In the genomic region with DNA sequence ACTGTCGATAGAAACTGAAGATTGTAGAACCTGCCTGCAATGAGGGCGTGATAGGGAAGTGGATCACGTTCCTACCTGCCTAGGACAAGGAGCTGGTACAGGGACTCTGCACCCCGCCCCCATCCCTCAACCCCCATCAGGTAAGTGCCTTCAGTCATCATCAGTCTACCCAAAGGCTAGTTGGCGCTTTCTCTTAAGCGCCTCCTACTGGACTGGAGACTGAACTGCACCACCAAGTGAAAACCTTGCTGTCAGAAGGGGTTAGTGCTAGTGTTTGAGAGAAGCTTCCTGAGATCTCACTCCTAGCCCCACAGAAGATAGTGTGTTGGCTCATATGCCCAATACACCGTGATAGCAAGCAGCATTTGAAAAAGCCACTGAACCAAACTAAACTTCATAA, we compare ENCODE assay signal across 11 cellular contexts.
A peak's percentile ranks its signal among the peaks of the same experiment; 100 is the strongest.
DNase-seq lines count a peak whose midpoint lies in the region; ATAC-seq and TF ChIP-seq lines count a peak whose summit lies in the region.
"Had no signal": no experiment of that assay in that cellular context is flagged by ENCODE, and none has a peak within 500 bp of the region (broad histone marks: within the 10 kb centered on the region; RNA-seq: fewer than 3 reads in every experiment).

No MANE protein-coding gene starts in this region.

- H3K4me1 ChIP-seq in cardiac muscle cell (ENCODE audit: low read depth), result no peaks in the 10 kb centered on the region
- no peaks in the 10 kb centered on the region for H3K4me1 ChIP-seq in left ventricle myocardium inferior
- no peaks in the 10 kb centered on the region for H3K4me1 ChIP-seq in upper lobe of right lung
- H3K4me1 ChIP-seq: pancreas had no signal

- H3K4me3 Mint-ChIP-seq in CD4-positive, alpha-beta T cell, result no peak overlapping the region

- ATAC-seq in HG02885 (IDR thresholded peaks at IDR 0.05; ENCODE audit: poor library complexity, unreplicated experiment) (peak; percentile 88), upper lobe of right lung (peak; percentile 55)
- ATAC-seq in CD4-positive, alpha-beta T cell (ENCODE audit: poor library complexity), result no peak
- ATAC-seq: pancreas had no signal

- H3K27ac ChIP-seq in cardiac muscle cell, result no peak overlapping the region
- H3K27ac ChIP-seq in left ventricle myocardium inferior (replicated peaks), result no peak overlapping the region
- H3K27ac ChIP-seq in WERI-Rb-1, result no peak overlapping the region
- H3K27ac ChIP-seq in upper lobe of right lung, result no peak overlapping the region
- H3K27ac ChIP-seq in CD4-positive, alpha-beta T cell (ENCODE audit: low read depth, low read length), result no peak overlapping the region
- H3K27ac ChIP-seq: dorsolateral prefrontal cortex, pancreas had no signal

- peaks cover 9% of the 10 kb centered on the region for H3K9me3 Mint-ChIP-seq in CD4-positive, alpha-beta T cell

- intact Hi-C loops in left ventricle myocardium inferior (cut with micrococcal nuclease) (no loop called here), upper lobe of right lung (cut with DNase I) (no loop called here)
- intact Hi-C loops in CD4-positive, alpha-beta T cell (cut with DNase I, micrococcal nuclease), result no loop called here

- POLR2A ChIA-PET in CD4-positive, alpha-beta T cell (lab: Charles Lee), result no interaction called here

- H3K4me1 Mint-ChIP-seq in CD4-positive, alpha-beta T cell (ENCODE audit: low read depth), result no peaks in the 10 kb centered on the region

- peak; percentile 20 for TF ChIP-seq CTCF in cardiac muscle cell (IDR thresholded peaks at IDR 0.05; ENCODE audit: low read depth, low read length)
- TF ChIP-seq CTCF in left ventricle myocardium inferior (IDR thresholded peaks at IDR 0.05; ENCODE audit: borderline replicate concordance), result no peak
- peak; percentile 57 for TF ChIP-seq CTCF in WERI-Rb-1 (IDR thresholded peaks at IDR 0.05; ENCODE audit: low read depth, low read length)
- TF ChIP-seq CTCF in upper lobe of right lung (IDR thresholded peaks at IDR 0.05), result peak; percentile 29
- no peak for TF ChIP-seq CTCF in CD4-positive, alpha-beta T cell (IDR thresholded peaks at IDR 0.05)

- H3K9me3 ChIP-seq in cardiac muscle cell (ENCODE audit: low read depth) (no peaks in the 10 kb centered on the region), left ventricle myocardium inferior (replicated peaks) (peaks cover 34% of the 10 kb centered on the region), WERI-Rb-1 (ENCODE audit: severe bottlenecking) (no peaks in the 10 kb centered on the region), upper lobe of right lung (no peaks in the 10 kb centered on the region)
- H3K9me3 ChIP-seq in CD4-positive, alpha-beta T cell (ENCODE audit: control insufficient read depth, low read length), result no peaks in the 10 kb centered on the region
- H3K9me3 ChIP-seq: pancreas had no signal

- no peaks in the 10 kb centered on the region for H3K36me3 Mint-ChIP-seq in CD4-positive, alpha-beta T cell (ENCODE audit: low read depth)

- no peaks in the 10 kb centered on the region for H3K36me3 ChIP-seq in cardiac muscle cell
- H3K36me3 ChIP-seq in left ventricle myocardium inferior, result no peaks in the 10 kb centered on the region
- no peaks in the 10 kb centered on the region for H3K36me3 ChIP-seq in WERI-Rb-1
- no peaks in the 10 kb centered on the region for H3K36me3 ChIP-seq in upper lobe of right lung
- H3K36me3 ChIP-seq: pancreas had no signal

- no peak overlapping the region for H3K27ac Mint-ChIP-seq in CD4-positive, alpha-beta T cell

- H3K4me3 ChIP-seq in cardiac muscle cell (no peak overlapping the region), left ventricle myocardium inferior (no peak overlapping the region), WERI-Rb-1 (ENCODE audit: low read depth, low read length) (no peak overlapping the region), upper lobe of right lung (no peak overlapping the region)
- H3K4me3 ChIP-seq: dorsolateral prefrontal cortex, pancreas had no signal

- CTCF ChIA-PET in CD4-positive, alpha-beta T cell (lab: Charles Lee), result no interaction called here

- H3K27me3 Mint-ChIP-seq in CD4-positive, alpha-beta T cell, result no peaks in the 10 kb centered on the region

- H3K27me3 ChIP-seq in cardiac muscle cell (no peaks in the 10 kb centered on the region), left ventricle myocardium inferior (ENCODE audit: low read depth) (no peaks in the 10 kb centered on the region), WERI-Rb-1 (ENCODE audit: insufficient read depth, low read depth, severe bottlenecking) (no peaks in the 10 kb centered on the region), upper lobe of right lung (no peaks in the 10 kb centered on the region)
- H3K27me3 ChIP-seq in CD4-positive, alpha-beta T cell (ENCODE audit: control insufficient read depth, insufficient read depth, low read length), result no peaks in the 10 kb centered on the region
- H3K27me3 ChIP-seq: dorsolateral prefrontal cortex, pancreas had no signal

- no peak for DNase-seq in cardiac muscle cell (ENCODE audit: low read depth in 1 of 2, low spot score in 1 of 2)
- no peak for DNase-seq in left ventricle myocardium inferior
- no peak for DNase-seq in WERI-Rb-1
- no peak for DNase-seq in upper lobe of right lung
- DNase-seq in superior temporal gyrus (ENCODE audit: extremely low spot score), result no peak
- DNase-seq in kidney tubule cell (ENCODE audit: low spot score), result no peak
- DNase-seq in CD4-positive, alpha-beta T cell, result no peak
- DNase-seq: dorsolateral prefrontal cortex, pancreas, SHP77 treated with DMSO at 0.1 percent for 48 hours had no signal

Comparison
In these comparisons a context has a peak if more than half of its experiments do, and no peak if none do; other contexts are left out.
1. CTCF ChIP-seq: peak in cardiac muscle cell (single experiment), WERI-Rb-1 (single experiment) and upper lobe of right lung (single experiment); none in left ventricle myocardium inferior (single experiment) and CD4-positive, alpha-beta T cell (single experiment).